ENCODE assay signal across 8 cellular contexts in the genomic region with DNA sequence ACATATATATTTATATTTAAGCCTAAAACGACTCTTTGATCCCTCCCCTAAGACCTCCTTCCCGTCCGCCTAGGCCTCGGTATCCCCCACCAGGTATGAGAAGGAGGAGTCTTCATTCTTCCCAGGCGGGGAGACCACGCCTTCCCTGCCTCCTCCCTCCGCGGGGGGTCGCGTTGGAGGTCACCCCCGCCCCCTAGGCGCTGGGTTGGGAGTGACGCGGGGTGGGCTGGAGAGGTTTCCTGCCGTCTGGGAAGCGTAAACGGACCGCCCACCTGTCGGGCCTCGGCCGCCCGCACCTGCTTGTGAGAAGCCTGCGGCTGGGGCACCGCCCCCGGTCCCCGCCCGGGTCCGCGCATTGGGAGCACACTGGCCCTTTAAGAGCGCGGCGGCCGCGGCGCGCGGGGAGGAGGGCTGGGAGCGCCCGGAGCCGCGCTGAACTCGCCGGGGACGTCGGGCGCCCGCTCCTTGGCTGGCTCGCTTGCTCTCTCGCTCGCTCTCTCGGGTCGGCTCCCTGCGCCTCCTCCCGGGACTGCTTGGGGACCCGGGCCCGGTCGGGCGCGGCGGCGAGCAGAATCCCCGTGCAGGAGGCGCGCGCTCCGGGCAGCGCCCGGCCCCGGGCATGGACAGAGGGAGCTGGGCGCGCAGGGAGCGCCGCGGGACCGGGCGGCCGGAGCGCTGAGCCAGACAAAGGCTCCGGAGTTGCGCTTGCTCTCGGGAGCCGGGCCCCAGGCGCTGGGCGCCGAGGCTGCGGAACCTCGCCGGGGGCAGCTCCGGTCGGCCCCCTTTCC. TPM values are rescaled to one million over a fixed set of nuclear protein-coding genes. Genes with fewer than 3 reads are reported as not detected.
DNase-seq lines count a peak whose midpoint lies in the region; ATAC-seq, FAIRE-seq and TF ChIP-seq lines count a peak whose summit lies in the region.

A gene (plus strand): TSS at position 404 of the 788 bp plus-strand sequence. CDS start 597 bp downstream, outside the sequence.

- RAD21 ChIA-PET in GM12878 (lab: Charles Lee; ENCODE audit: unreplicated experiment): interaction anchor here (1.0 to 3.8 kb wide), 3 partner anchors 85 to 102 kb away, joined by 3 to 27 read pairs (median 4); no protein-coding TSS in a partner anchor

- H3K36me3 Mint-ChIP-seq in CD8-positive, alpha-beta memory T cell: peaks cover 0 to 8% (median 3%) of the 10 kb centered on the region in 3 donors
- H3K36me3 Mint-ChIP-seq in T-helper 2 cell treated with Interferon-gamma antibody and Interleukin-4, amounts not matched to agents 5 μg/mL and 100 μg/mL, for 36 hours (ENCODE audit: low read depth): no peaks in the 10 kb centered on the region

- peaks cover 11 to 19% (median 14%) of the 10 kb centered on the region in 3 donors for H3K4me1 Mint-ChIP-seq in CD8-positive, alpha-beta memory T cell
- peaks cover 10% of the 10 kb centered on the region for H3K4me1 Mint-ChIP-seq in T-helper 2 cell treated with Interferon-gamma antibody and Interleukin-4, amounts not matched to agents 5 μg/mL and 100 μg/mL, for 36 hours (ENCODE audit: low read depth)

- H3K79me2 ChIP-seq in MM.1S (ENCODE audit: low read length) (no peaks in the 10 kb centered on the region), GM12878 (ENCODE audit: control insufficient read depth, insufficient read depth, low read length) (no peaks in the 10 kb centered on the region)

- intact Hi-C loops in GM12878 (cut with micrococcal nuclease; ENCODE audit: unreplicated experiment): loop anchor here (2.0 to 10.0 kb wide), 2 partner anchors 103 to 169 kb away; a partner anchor contains a TSS
- intact Hi-C loops in gastrocnemius medialis (cut with DNase I; ENCODE audit: low total_unique reads): loop anchor here (1.0 to 5.0 kb wide), 4 partner anchors 25 to 233 kb away; a partner anchor contains a TSS

- ATAC-seq in GM21381 (IDR thresholded peaks at IDR 0.05; ENCODE audit: unreplicated experiment): peak; percentile 65
- peak; percentile 80 for ATAC-seq in GM12878
- ATAC-seq in gastrocnemius medialis: peak; percentile 64 to 70

- no peak for TF ChIP-seq EP300 in GM12878 (IDR thresholded peaks at IDR 0.05; ENCODE audit: borderline replicate concordance in 1 of 2, control insufficient read depth in 1 of 2, low read depth in 2 of 2, low read length in 2 of 2)

- TF ChIP-seq CTCF in MM.1S (IDR thresholded peaks at IDR 0.05; ENCODE audit: low read length) (no peak), GM12878 (IDR thresholded peaks at IDR 0.05 in 2 of 3, conservative IDR thresholded peaks at IDR 0.05 in 1 of 3; ENCODE audit: control insufficient read depth in 2 of 3, extremely low read depth in 1 of 3, insufficient read depth in 1 of 3, low read depth in 3 of 3, low read length in 3 of 3) (no peak), gastrocnemius medialis (IDR thresholded peaks at IDR 0.05 in 4 of 5, conservative IDR thresholded peaks at IDR 0.05 in 1 of 5) (no peak)

- POLR2A ChIA-PET in CD8-positive, alpha-beta memory T cell (lab: Charles Lee): interaction anchor here (0.9 kb wide), 1 partner anchor 104 kb away, joined by 10 read pairs; a partner anchor contains a TSS
- POLR2A ChIA-PET in GM12878 (lab: Charles Lee): no interaction called here

- H3K9ac ChIP-seq in MM.1S (ENCODE audit: low read length) (peak within 1 kb of the TSS; percentile 18; the same call in 1 of the 2 replicates), GM12878 (ENCODE audit: control insufficient read depth, insufficient read depth, low read length) (peak within 1 kb of the TSS; percentile 7; the same call in 1 of the 2 replicates)

- BruUV-seq in GM12878 (replicated peaks; lab: Mats Ljungman, UMichigan): no TSS peak

- peak within 1 kb of the TSS; percentile 89 to 94 (median 93) for H3K4me3 Mint-ChIP-seq in CD8-positive, alpha-beta memory T cell
- H3K4me3 Mint-ChIP-seq in T-helper 2 cell treated with Interferon-gamma antibody and Interleukin-4, amounts not matched to agents 5 μg/mL and 100 μg/mL, for 36 hours: peak within 1 kb of the TSS; percentile 86

- under 1% methylated on average over 62 of the region's 90 CpGs for WGBS in GM12878 (ENCODE audit: insufficient coverage, insufficient replicate concordance, low lambda C conversion rate, missing lambda C conversion rate)
- no CpG with 5 or more reads among the region's 90 CpGs for WGBS in iPS DF 6.9 (ENCODE audit: insufficient coverage, insufficient read length)

- H3K4me2 ChIP-seq in MM.1S (ENCODE audit: low read depth, low read length): peak within 1 kb of the TSS; percentile 99
- peak within 1 kb of the TSS; percentile 85 for H3K4me2 ChIP-seq in GM12878 (ENCODE audit: control insufficient read depth, insufficient read depth)

- no peaks in the 10 kb centered on the region for H3K36me3 ChIP-seq in CD8-positive, alpha-beta memory T cell (ENCODE audit: insufficient read depth, low read length)
- H3K36me3 ChIP-seq in MM.1S (replicated peaks; ENCODE audit: insufficient read depth, low read length) (no peaks in the 10 kb centered on the region), GM12878 (ENCODE audit: control insufficient read depth in 2 of 2, insufficient read depth in 2 of 2, low read length in 1 of 2) (no peaks in the 10 kb centered on the region), iPS DF 6.9 (ENCODE audit: control insufficient read depth, insufficient read depth, low read length) (no peaks in the 10 kb centered on the region), gastrocnemius medialis (no peaks in the 10 kb centered on the region)

- no peak within 1 kb of the TSS for H3K27ac ChIP-seq in CD8-positive, alpha-beta memory T cell (ENCODE audit: low read depth, low read length)
- no peak within 1 kb of the TSS for H3K27ac ChIP-seq in MM.1S (ENCODE audit: low read length)
- no peak within 1 kb of the TSS for H3K27ac ChIP-seq in GM12878 (ENCODE audit: control insufficient read depth, insufficient read depth)
- H3K27ac ChIP-seq in iPS DF 6.9 (ENCODE audit: low read length): no peak within 1 kb of the TSS
- H3K27ac ChIP-seq in gastrocnemius medialis: peak within 1 kb of the TSS; percentile 73 to 92 (median 91)

- H4K20me1 ChIP-seq in MM.1S (ENCODE audit: insufficient read depth, low read length) (no peaks in the 10 kb centered on the region), GM12878 (ENCODE audit: control insufficient read depth, insufficient read depth) (no peaks in the 10 kb centered on the region)

- no peaks in the 10 kb centered on the region for H3K27me3 ChIP-seq in CD8-positive, alpha-beta memory T cell (ENCODE audit: insufficient read depth, low read length, poor library complexity, severe bottlenecking)
- peaks cover 18% of the 10 kb centered on the region for H3K27me3 ChIP-seq in MM.1S (replicated peaks; ENCODE audit: insufficient read depth, low read length)
- peaks cover 11 to 13% of the 10 kb centered on the region in 2 experiments for H3K27me3 ChIP-seq in GM12878 (replicated peaks in 1 of 2; ENCODE audit: control insufficient read depth in 2 of 2, insufficient read depth in 2 of 2, low read length in 1 of 2)
- H3K27me3 ChIP-seq in iPS DF 6.9 (ENCODE audit: control insufficient read depth, insufficient read depth, low read length): no peaks in the 10 kb centered on the region
- no peaks in the 10 kb centered on the region for H3K27me3 ChIP-seq in gastrocnemius medialis

- H3K9me3 Mint-ChIP-seq in CD8-positive, alpha-beta memory T cell: no peaks in the 10 kb centered on the region
- no peaks in the 10 kb centered on the region for H3K9me3 Mint-ChIP-seq in T-helper 2 cell treated with Interferon-gamma antibody and Interleukin-4, amounts not matched to agents 5 μg/mL and 100 μg/mL, for 36 hours

- no peaks in the 10 kb centered on the region for H3F3A ChIP-seq in MM.1S (ENCODE audit: insufficient read depth, low read length)

- H3K4me1 ChIP-seq in CD8-positive, alpha-beta memory T cell (ENCODE audit: insufficient read depth, low read length): peaks cover 10% of the 10 kb centered on the region
- no peaks in the 10 kb centered on the region; the same call in 1 of the 2 replicates for H3K4me1 ChIP-seq in MM.1S (ENCODE audit: low read length)
- H3K4me1 ChIP-seq in GM12878 (ENCODE audit: control insufficient read depth, insufficient read depth, low read length): no peaks in the 10 kb centered on the region; the same call in 1 of the 2 replicates
- peaks cover 14% of the 10 kb centered on the region for H3K4me1 ChIP-seq in iPS DF 6.9 (ENCODE audit: control insufficient read depth, insufficient read depth, low read length)
- peaks cover 25 to 42% of the 10 kb centered on the region in 2 donors for H3K4me1 ChIP-seq in gastrocnemius medialis

- peak; percentile 39 to 76 (median 54) for DNase-seq in CD8-positive, alpha-beta memory T cell
- DNase-seq in MM.1S: peak; percentile 71
- peak; percentile 62 for DNase-seq in T-helper 2 cell treated with Interferon-gamma antibody and Interleukin-4, amounts not matched to agents 5 μg/mL and 100 μg/mL, for 36 hours (ENCODE audit: low spot score)
- DNase-seq in GM12878 (ENCODE audit: low read depth, low spot score): no peak
- DNase-seq in iPS DF 6.9 (ENCODE audit: low read depth, low spot score): peak; percentile 93
- peak; percentile 36 to 63 for DNase-seq in gastrocnemius medialis
- DNase-seq in middle frontal gyrus (ENCODE audit: extremely low spot score, low spot score): no peak

- no peak for FAIRE-seq in GM12878 (lab: Jason Lieb, UNC)

- SMC1A ChIA-PET in GM12878 (lab: Charles Lee; ENCODE audit: uncharacterized antibody, unreplicated experiment): interaction anchor here (1.1 kb wide), 1 partner anchor 96 kb away, joined by 4 read pairs; no protein-coding TSS in a partner anchor

- in situ Hi-C loops in GM12878 (cut with MboI) (no loop called here), gastrocnemius medialis (cut with MboI; ENCODE audit: low sequenced_read_pairs in 4 of 4) (loop anchor here in 2 of 4 donors (10.0 kb wide), 1 partner anchor 99 kb away; a partner anchor contains a TSS)

- no peaks in the 10 kb centered on the region for H3K9me3 ChIP-seq in CD8-positive, alpha-beta memory T cell (ENCODE audit: low read length)
- H3K9me3 ChIP-seq in MM.1S (replicated peaks; ENCODE audit: insufficient read depth, low read length): no peaks in the 10 kb centered on the region
- no peaks in the 10 kb centered on the region for H3K9me3 ChIP-seq in GM12878 (replicated peaks; ENCODE audit: control insufficient read depth, insufficient read depth, low read length)
- no peaks in the 10 kb centered on the region for H3K9me3 ChIP-seq in iPS DF 6.9 (ENCODE audit: control insufficient read depth, insufficient read depth, low read length)
- no peaks in the 10 kb centered on the region for H3K9me3 ChIP-seq in gastrocnemius medialis

- peak within 1 kb of the TSS in 6 of 8 donors; percentile 82 to 89 (median 88) for H3K27ac Mint-ChIP-seq in CD8-positive, alpha-beta memory T cell
- H3K27ac Mint-ChIP-seq in T-helper 2 cell treated with Interferon-gamma antibody and Interleukin-4, amounts not matched to agents 5 μg/mL and 100 μg/mL, for 36 hours: peak within 1 kb of the TSS; percentile 27

- no peaks in the 10 kb centered on the region for H3K9me2 ChIP-seq in MM.1S (replicated peaks; ENCODE audit: insufficient read depth, low read length)

- H3K4me3 ChIP-seq in CD8-positive, alpha-beta memory T cell (ENCODE audit: low read length): peak within 1 kb of the TSS; percentile 66
- H3K4me3 ChIP-seq in MM.1S (ENCODE audit: low read length) (peak within 1 kb of the TSS; percentile 87), GM12878 (peak within 1 kb of the TSS; percentile 67), iPS DF 6.9 (ENCODE audit: low read length) (peak within 1 kb of the TSS; percentile 68), gastrocnemius medialis (peak within 1 kb of the TSS; percentile 66 to 99 (median 70))

- CTCF ChIA-PET in CD8-positive, alpha-beta memory T cell (lab: Charles Lee): interaction anchor here (1.2 to 3.1 kb wide), 3 partner anchors 102 to 281 kb away, joined by 4 to 12 read pairs (median 5); a partner anchor contains a TSS
- CTCF ChIA-PET in GM12878 (lab: Yijun Ruan, JAX): interaction anchor here (0.7 to 3.0 kb wide), 6 partner anchors 83 to 281 kb away, joined by 3 to 21 read pairs (median 4); no protein-coding TSS in a partner anchor

- TF ChIP-seq RAD21 in GM12878 (IDR thresholded peaks at IDR 0.05; ENCODE audit: insufficient read depth, low read depth, low read length): no peak

- peak within 1 kb of the TSS; percentile 98 for H2AFZ ChIP-seq in MM.1S (ENCODE audit: low read length)
- peak within 1 kb of the TSS; percentile 77 for H2AFZ ChIP-seq in GM12878 (ENCODE audit: control insufficient read depth, low read depth, low read length)

- no peak for TF ChIP-seq POLR2A in GM12878 (IDR thresholded peaks at IDR 0.05; ENCODE audit: low read depth, low read length)
- TF ChIP-seq POLR2A in gastrocnemius medialis (IDR thresholded peaks at IDR 0.05): peak; percentile 63 to 76

- peaks cover 0 to 6% of the 10 kb centered on the region in 2 donors for H3K27me3 Mint-ChIP-seq in CD8-positive, alpha-beta memory T cell
- peaks cover 30% of the 10 kb centered on the region for H3K27me3 Mint-ChIP-seq in T-helper 2 cell treated with Interferon-gamma antibody and Interleukin-4, amounts not matched to agents 5 μg/mL and 100 μg/mL, for 36 hours (ENCODE audit: low read depth)

RNA-seq across cellular contexts. Expression of the gene that starts here (rescaled TPM):
- 1 to 10 TPM in 1 of 2 experiments, under 1 TPM in 1; 0.97 to 1.1 TPM for total RNA-seq in CD8-positive, alpha-beta memory T cell
- 0.16 TPM for polyA plus RNA-seq in CD8-positive, alpha-beta memory T cell
- 0.24 and 0.40 TPM in 2 replicates for total RNA-seq in GM12878 (2013; cell fraction: nucleolus; rRNA removed)
- total RNA-seq in GM12878 (2014; rRNA removed) (not detected in 2 replicates), GM12878 (2014; rRNA removed; fragmentation: Illumina TruSeq; extraction: Trizol) (not detected in 2 replicates), GM12878 (2021) (0.13 and 0.56 TPM in 2 replicates), gastrocnemius medialis (1 to 10 TPM; 2.9 to 8.1 (median 4.9) TPM)
- not detected for polyA plus RNA-seq in GM12878 (2011; ENCODE audit: low read depth)
- polyA plus RNA-seq in GM12878 (2011; rRNA removed) (not detected in 2 replicates), GM12878 (2014; fragmentation: Illumina TruSeq; extraction: Trizol) (not detected in 2 replicates), GM12878 (2014; fragmentation: Nextera tagmentation; extraction: Ambion mirVana) (not detected), GM12878 (2014; rRNA removed) (0.10 TPM in 1 of 2 replicates, not detected in the other), GM12878 (2016; fragmentation: Nextera tagmentation; extraction: Ambion mirVana) (under 1 TPM in 1 of 2 experiments, not detected in 1; 0.08 TPM)
- polyA plus RNA-seq in GM12878 (2011; cell fraction: cytosol; rRNA removed): 0.02 and 0.04 TPM in 2 replicates
- not detected in 2 replicates for polyA plus RNA-seq in GM12878 (2011; cell fraction: nucleus; rRNA removed)
- 0.10 TPM in 1 of 2 replicates, not detected in the other for polyA plus RNA-seq in GM12878 (2012)
- not detected in 2 replicates for polyA minus RNA-seq in GM12878 (2011; rRNA and poly(A)+ RNA removed)
- polyA minus RNA-seq in GM12878 (2011; cell fraction: cytosol; rRNA and poly(A)+ RNA removed): 0.62 and 0.67 TPM in 2 replicates
- 0.10 TPM in 1 of 2 replicates, not detected in the other for polyA minus RNA-seq in GM12878 (2011; cell fraction: nucleus; rRNA and poly(A)+ RNA removed)

Comparison
In these comparisons a context has a peak if more than half of its experiments do, and no peak if none do; other contexts are left out.
1. Peak in ATAC-seq, H3K4me3 ChIP-seq, H3K9ac ChIP-seq and H3K4me2 ChIP-seq in GM12878; RNA of the gene not detected or under 1 TPM.
2. DNase-seq: peak in CD8-positive, alpha-beta memory T cell (5 of 5), MM.1S (single experiment), T-helper 2 cell treated with Interferon-gamma antibody and Interleukin-4, amounts not matched to agents 5 μg/mL and 100 μg/mL, for 36 hours (single experiment), iPS DF 6.9 (single experiment) and gastrocnemius medialis (2 of 2); none in GM12878 (single experiment) and middle frontal gyrus (single experiment).
3. H3K27ac ChIP-seq: peak in gastrocnemius medialis (4 of 4); none in CD8-positive, alpha-beta memory T cell (single experiment), MM.1S (single experiment), GM12878 (single experiment) and iPS DF 6.9 (single experiment).
4. Peak in every context shown above with its lines, with median percentiles within 50 percentile points of each other: H3K4me3 ChIP-seq and ATAC-seq.